8 cellular contexts compared by ENCODE assay signal in genomic region chr22:30245181-30245984, GRCh38. TPM values are rescaled to one million over a fixed set of nuclear protein-coding genes. Genes with fewer than 3 reads are reported as not detected.
DNase-seq lines count a peak whose midpoint lies in the region; TF ChIP-seq lines count a peak whose summit lies in the region.
"Had no signal": no experiment of that assay in that cellular context is flagged by ENCODE, and none has a peak within 500 bp of the region (broad histone marks: within the 10 kb centered on the region; RNA-seq: fewer than 3 reads in every experiment).

No MANE protein-coding gene starts in this region.

- H3K36me3 ChIP-seq in HUES6 (ENCODE audit: control insufficient read depth, insufficient read depth, low read length), result peaks cover 16% of the 10 kb centered on the region
- H3K36me3 ChIP-seq in kidney epithelial cell (ENCODE audit: control insufficient read depth, insufficient read depth, low read length), result peaks cover 8% of the 10 kb centered on the region
- H3K36me3 ChIP-seq in stomach, result no peaks in the 10 kb centered on the region

- peak overlapping the region; percentile 99 for H3K27ac Mint-ChIP-seq in activated naive CD4-positive, alpha-beta T cell treated with anti-CD3 and anti-CD28 coated beads, Interleukin-2, amount 50 U/mL, for 24 hours

- DNase-seq in kidney epithelial cell (ENCODE audit: low read depth), result no peak
- DNase-seq in stomach, result no peak
- DNase-seq in GM10248 (ENCODE audit: extremely low spot score), result no peak
- DNase-seq in NCI-H2227 treated with DMSO at 0.1 percent for 48 hours (lab: John Stamatoyannopoulos, UW), result no peak
- no peak for DNase-seq in H4 (ENCODE audit: low spot score)

- POLR2A ChIA-PET in GM10248 (lab: Yijun Ruan, JAX), result interaction anchor here (0.6 kb wide), 1 partner anchor 424 kb away, joined by 3 read pairs; no protein-coding TSS in a partner anchor

- 44 to 52% (median 49%) methylated on average over 14 to 15 of the region's 15 CpGs for WGBS in stomach, 5 donors

- CTCF ChIA-PET in GM10248 (lab: Yijun Ruan, JAX), result interaction anchor here (0.6 to 1.2 kb wide), 3 partner anchors 11 to 19 kb away, joined by 3 to 4 read pairs (median 3); no protein-coding TSS in a partner anchor

- H3K4me3 ChIP-seq in HUES6 (ENCODE audit: low read depth, low read length) (peak overlapping the region; percentile 85), kidney epithelial cell (ENCODE audit: low read depth, low read length) (peak overlapping the region; percentile 41), stomach (peak overlapping the region; percentile 46 to 62 (median 51))

- H3K4me3 Mint-ChIP-seq in activated naive CD4-positive, alpha-beta T cell treated with anti-CD3 and anti-CD28 coated beads, Interleukin-2, amount 50 U/mL, for 24 hours, result peak overlapping the region; percentile 98

- H3K9me3 ChIP-seq in HUES6 (ENCODE audit: control insufficient read depth, insufficient read depth, low read depth, low read length) (no peaks in the 10 kb centered on the region), stomach (no peaks in the 10 kb centered on the region)

- H3K27ac ChIP-seq in HUES6 (ENCODE audit: low read depth, low read length) (peak overlapping the region; percentile 42; the same call in 1 of the 2 replicates), stomach (peak overlapping the region in 4 of 5 donors; percentile 50 to 78 (median 63))

- H3K27me3 ChIP-seq in HUES6 (ENCODE audit: control insufficient read depth, insufficient read depth, low read length), result peaks cover 21% of the 10 kb centered on the region; the same call in 1 of the 2 replicates
- no peaks in the 10 kb centered on the region for H3K27me3 ChIP-seq in kidney epithelial cell (ENCODE audit: control insufficient read depth, insufficient read depth, low read length)
- H3K27me3 ChIP-seq in stomach, result peaks cover 0 to 58% (median 15%) of the 10 kb centered on the region in 3 donors

- H3K36me3 Mint-ChIP-seq in activated naive CD4-positive, alpha-beta T cell treated with anti-CD3 and anti-CD28 coated beads, Interleukin-2, amount 50 U/mL, for 24 hours, result peaks cover 11% of the 10 kb centered on the region

- peaks cover 31% of the 10 kb centered on the region for H3K4me1 ChIP-seq in HUES6 (ENCODE audit: control insufficient read depth, insufficient read depth, low read length)
- peaks cover 7 to 51% (median 34%) of the 10 kb centered on the region in 4 donors for H3K4me1 ChIP-seq in stomach

- no peak for TF ChIP-seq CTCF in kidney epithelial cell (IDR thresholded peaks at IDR 0.05; ENCODE audit: insufficient read depth, low read length, poor library complexity, severe bottlenecking)
- TF ChIP-seq CTCF in stomach (IDR thresholded peaks at IDR 0.05), result no peak
- TF ChIP-seq CTCF in GM10248 (IDR thresholded peaks at IDR 0.05; ENCODE audit: control extremely low read depth, extremely low read depth, low read depth, missing control alignments), result no peak

- TF ChIP-seq EP300 in stomach (IDR thresholded peaks at IDR 0.05), result no peak

- H3K27me3 Mint-ChIP-seq in activated naive CD4-positive, alpha-beta T cell treated with anti-CD3 and anti-CD28 coated beads, Interleukin-2, amount 50 U/mL, for 24 hours, result no peaks in the 10 kb centered on the region

- H3K9ac ChIP-seq in HUES6 (ENCODE audit: low read length), result peak overlapping the region; percentile 75

- H3K9me3 Mint-ChIP-seq in activated naive CD4-positive, alpha-beta T cell treated with anti-CD3 and anti-CD28 coated beads, Interleukin-2, amount 50 U/mL, for 24 hours, result no peaks in the 10 kb centered on the region

- intact Hi-C loops in stomach (cut with DNase I; ENCODE audit: low total_unique reads), result no loop called here

- H3K4me1 Mint-ChIP-seq in activated naive CD4-positive, alpha-beta T cell treated with anti-CD3 and anti-CD28 coated beads, Interleukin-2, amount 50 U/mL, for 24 hours, result peaks cover 43% of the 10 kb centered on the region

- TF ChIP-seq POLR2A in stomach (IDR thresholded peaks at IDR 0.05), result no peak

RNA-seq across cellular contexts. Expression of gene LIF, which starts 1.2 kb away (rescaled TPM):
- total RNA-seq in kidney epithelial cell, result 108 and 112 TPM in 2 replicates
- total RNA-seq in stomach, result 1 to 10 TPM in 3 of 5 donors, not detected in 2; 2.0 to 2.4 (median 2.3) TPM
- 1 to 10 TPM in 2 of 3 donors, under 1 TPM in 1; 0.35 to 5.0 (median 1.4) TPM for polyA plus RNA-seq in stomach
- 2.2 and 3.9 TPM in 2 replicates for total RNA-seq in H4 (2014; rRNA removed; shearing (Covaris generic))

RNA-seq across cellular contexts. Expression of gene OSM, which starts 21.3 kb away (rescaled TPM):
- total RNA-seq in kidney epithelial cell, result not detected in 2 replicates
- total RNA-seq in stomach, result 1 to 10 TPM in 1 of 5 donors, not detected in 4; 1.3 TPM
- polyA plus RNA-seq in stomach, result 10 to 100 TPM in 1 of 3 donors, 1 to 10 TPM in 1, under 1 TPM in 1; 0.33 to 22.7 (median 1.1) TPM
- total RNA-seq in H4 (2014; rRNA removed; shearing (Covaris generic)), result not detected in 2 replicates
- total RNA-seq: HT1080 had no signal

RNA-seq across cellular contexts. Expression of gene CASTOR1, which starts 43.9 kb away (rescaled TPM):
- 10.5 and 18.7 TPM in 2 replicates for total RNA-seq in kidney epithelial cell
- total RNA-seq in stomach, result 10 to 100 TPM in 1 of 5 donors, 1 to 10 TPM in 4; 1.2 to 57.8 (median 3.7) TPM
- 10 to 100 TPM in 1 of 3 donors, 1 to 10 TPM in 2; 6.6 to 17.0 (median 7.3) TPM for polyA plus RNA-seq in stomach
- total RNA-seq in H4 (2014; rRNA removed; shearing (Covaris generic)), result 2.9 and 6.6 TPM in 2 replicates

Comparison
In these comparisons a context has a peak if more than half of its experiments do, and no peak if none do; other contexts are left out.
1. RNA of gene LIF, which starts 1.2 kb away (total RNA-seq): 108 to 112 TPM in kidney epithelial cell; 2.2 to 3.9 TPM in H4 and 2.0 to 2.4 TPM in stomach; every median in the first group is over 10 times any median in the second.
2. Peak in every context shown above with its lines, with median percentiles within 50 percentile points of each other: H3K4me3 ChIP-seq.